Comparison of ENCODE assay signal across 8 cellular contexts in genomic region chr3:141454906-141455602, GRCh38. TPM values are rescaled to one million over a fixed set of nuclear protein-coding genes. Genes with fewer than 3 reads are reported as not detected.
A peak's percentile ranks its signal among the peaks of the same experiment; 100 is the strongest.
DNase-seq lines count a peak whose midpoint lies in the region; ATAC-seq, FAIRE-seq and TF ChIP-seq lines count a peak whose summit lies in the region.

No MANE protein-coding gene starts in this region.

- intact Hi-C loops in OCI-LY7 (cut with micrococcal nuclease; ENCODE audit: unreplicated experiment): loop anchor here (5.0 kb wide), 1 partner anchor 223 kb away; the partner anchor contains the start of gene PXYLP1
- intact Hi-C loops in GM12878 (cut with micrococcal nuclease; ENCODE audit: unreplicated experiment): loop anchor here (5.0 kb wide), 1 partner anchor 223 kb away; the partner anchor contains the start of gene PXYLP1

- H3K9me2 ChIP-seq in OCI-LY7 (ENCODE audit: insufficient read depth, low read length): no peaks in the 10 kb centered on the region

- H3K9ac ChIP-seq in GM12878 (ENCODE audit: control insufficient read depth, insufficient read depth, low read length): no peak overlapping the region

- in situ Hi-C loops in GM12878 (cut with MboI): loop anchor here (5.0 kb wide), 2 partner anchors 148 to 192 kb away; no protein-coding TSS in a partner anchor

- H3K9me3 ChIP-seq in OCI-LY7 (ENCODE audit: low read length): no peaks in the 10 kb centered on the region
- H3K9me3 ChIP-seq in GM12878 (replicated peaks; ENCODE audit: control insufficient read depth, insufficient read depth, low read length): no peaks in the 10 kb centered on the region

- no peaks in the 10 kb centered on the region for H3K79me2 ChIP-seq in OCI-LY7 (ENCODE audit: insufficient read depth, low read depth, low read length)
- H3K79me2 ChIP-seq in GM12878 (ENCODE audit: control insufficient read depth, insufficient read depth, low read length): no peaks in the 10 kb centered on the region

- FAIRE-seq in GM12878 (lab: Jason Lieb, UNC): peak; percentile 99

- SMC1A ChIA-PET in GM12878 (lab: Charles Lee; ENCODE audit: uncharacterized antibody, unreplicated experiment): interaction anchor here (0.5 to 11.9 kb wide), 32 partner anchors 9 to 285 kb away, joined by 3 to 405 read pairs (median 5); no protein-coding TSS in a partner anchor

- H3K27ac ChIP-seq in OCI-LY7 (ENCODE audit: low read depth, low read length, poor library complexity, severe bottlenecking): no peak overlapping the region
- no peak overlapping the region for H3K27ac ChIP-seq in GM12878 (ENCODE audit: control insufficient read depth, insufficient read depth)

- RAD21 ChIA-PET in GM12878 (lab: Charles Lee; ENCODE audit: unreplicated experiment): interaction anchor here (0.6 to 6.3 kb wide), 21 partner anchors 13 to 223 kb away, joined by 3 to 164 read pairs (median 5); partner anchors contain the start of genes PXYLP1 and ZBTB38

- no peak for TF ChIP-seq POLR2A in GM12878 (IDR thresholded peaks at IDR 0.05; ENCODE audit: low read depth, low read length)

- H4K20me1 ChIP-seq in OCI-LY7 (ENCODE audit: insufficient read depth, low read length) (no peaks in the 10 kb centered on the region), GM12878 (ENCODE audit: control insufficient read depth, insufficient read depth) (no peaks in the 10 kb centered on the region)

- DNase-seq in DMS 273 (lab: John Stamatoyannopoulos, UW; ENCODE audit: unreplicated experiment) (peak; percentile 90), Kasumi-1 (lab: John Stamatoyannopoulos, UW) (peak; percentile 73 to 89), OCI-LY7 (ENCODE audit: low spot score) (peak; percentile 83), GM12878 (ENCODE audit: low read depth, low spot score) (peak; percentile 53), iPS DF 4.7 (ENCODE audit: extremely low read depth, low spot score) (peak; percentile 64)
- DNase-seq in stimulated activated CD4-positive, alpha-beta T cell treated with anti-CD3 and anti-CD28 coated beads, Interleukin-1b, Interleukin-23, amount 100 ng/mL, for 48 hours: peak; percentile 30

- no peak for TF ChIP-seq EP300 in GM12878 (IDR thresholded peaks at IDR 0.05; ENCODE audit: borderline replicate concordance in 1 of 2, control insufficient read depth in 1 of 2, low read depth in 2 of 2, low read length in 2 of 2)

- BruUV-seq in OCI-LY7 (replicated peaks; lab: Mats Ljungman, UMichigan) (no TSS peak), GM12878 (replicated peaks; lab: Mats Ljungman, UMichigan) (no TSS peak)

- H3K4me3 ChIP-seq in OCI-LY7 (ENCODE audit: low read depth, low read length, poor library complexity, severe bottlenecking) (no peak overlapping the region), GM12878 (no peak overlapping the region)

- 47% methylated on average over 20 of the region's 20 CpGs for WGBS in GM12878 (ENCODE audit: insufficient coverage, insufficient replicate concordance, low lambda C conversion rate, missing lambda C conversion rate)

- peak; percentile 77 for TF ChIP-seq RAD21 in GM12878 (IDR thresholded peaks at IDR 0.05; ENCODE audit: insufficient read depth, low read depth, low read length)

- TF ChIP-seq CTCF in OCI-LY7 (conservative IDR thresholded peaks at IDR 0.05; ENCODE audit: low read length): peak; percentile 87
- peak; percentile 72 to 83 (median 81) for TF ChIP-seq CTCF in GM12878 (IDR thresholded peaks at IDR 0.05 in 2 of 3, conservative IDR thresholded peaks at IDR 0.05 in 1 of 3; ENCODE audit: control insufficient read depth in 2 of 3, extremely low read depth in 1 of 3, insufficient read depth in 1 of 3, low read depth in 3 of 3, low read length in 3 of 3)

- H3K36me3 ChIP-seq in OCI-LY7 (ENCODE audit: insufficient read depth, low read length): no peaks in the 10 kb centered on the region
- H3K36me3 ChIP-seq in GM12878 (ENCODE audit: control insufficient read depth in 2 of 2, insufficient read depth in 2 of 2, low read length in 1 of 2): no peaks in the 10 kb centered on the region

- POLR2A ChIA-PET in OCI-LY7 (lab: Charles Lee) (interaction anchor here (1.0 to 1.3 kb wide), 2 partner anchors 35 to 143 kb away, joined by 3 to 5 read pairs; no protein-coding TSS in a partner anchor), GM12878 (lab: Charles Lee) (interaction anchor here (0.5 to 4.6 kb wide), 5 partner anchors 66 to 151 kb away, joined by 4 to 33 read pairs (median 5); no protein-coding TSS in a partner anchor)

- peak overlapping the region; percentile 1; the same call in 1 of the 2 replicates for H2AFZ ChIP-seq in OCI-LY7 (ENCODE audit: low read length)
- peak overlapping the region; percentile 41 for H2AFZ ChIP-seq in GM12878 (ENCODE audit: control insufficient read depth, low read depth, low read length)

- peak; percentile 59 for ATAC-seq in GM19395 (IDR thresholded peaks at IDR 0.05; ENCODE audit: unreplicated experiment)
- ATAC-seq in GM12878: peak; percentile 87
- no peak for ATAC-seq in GM19452 (IDR thresholded peaks at IDR 0.05; ENCODE audit: unreplicated experiment)

- H3K4me2 ChIP-seq in OCI-LY7 (ENCODE audit: low read length) (no peak overlapping the region), GM12878 (ENCODE audit: control insufficient read depth, insufficient read depth) (no peak overlapping the region)

- peaks cover 8% of the 10 kb centered on the region for H3K4me1 ChIP-seq in OCI-LY7 (ENCODE audit: insufficient read depth, low read length, poor library complexity, severe bottlenecking)
- H3K4me1 ChIP-seq in GM12878 (ENCODE audit: control insufficient read depth, insufficient read depth, low read length): no peaks in the 10 kb centered on the region

- H3K27me3 ChIP-seq in GM12878 (replicated peaks in 1 of 2; ENCODE audit: control insufficient read depth in 2 of 2, insufficient read depth in 2 of 2, low read length in 1 of 2): no peaks in the 10 kb centered on the region

- CTCF ChIA-PET in OCI-LY7 (lab: Charles Lee; ENCODE audit: unreplicated experiment) (interaction anchor here (0.6 to 1.7 kb wide), 7 partner anchors 10 to 150 kb away, joined by 3 to 7 read pairs (median 4); no protein-coding TSS in a partner anchor), GM12878 (lab: Yijun Ruan, JAX) (interaction anchor here (0.5 to 12.6 kb wide), 49 partner anchors 9 to 455 kb away, joined by 3 to 642 read pairs (median 5); partner anchors contain the start of genes PXYLP1 and ZBTB38)

TF ChIP-seq in GM12878, 131 proteins besides CTCF, POLR2A, EP300 and RAD21 (continues in another document):
- TF ChIP-seq BCL11A (IDR thresholded peaks at IDR 0.05; ENCODE audit: low read depth, low read length): no peak
- no peak for TF ChIP-seq CHD4 (IDR thresholded peaks at IDR 0.05)
- TF ChIP-seq MYB (IDR thresholded peaks at IDR 0.05; ENCODE audit: borderline replicate concordance, low read depth, low read length): no peak
- no peak for TF ChIP-seq RUNX3 (IDR thresholded peaks at IDR 0.05; ENCODE audit: low read length)
- TF ChIP-seq KLF5 (IDR thresholded peaks at IDR 0.05; ENCODE audit: partially characterized antibody): no peak
- TF ChIP-seq NKRF (conservative IDR thresholded peaks at IDR 0.05): no peak
- TF ChIP-seq BHLHE40 (IDR thresholded peaks at IDR 0.05; ENCODE audit: borderline replicate concordance in 1 of 2, low read depth in 2 of 2, low read length in 1 of 2): no peak
- TF ChIP-seq MLLT1 (IDR thresholded peaks at IDR 0.05): no peak
- no peak for TF ChIP-seq SREBF2 (IDR thresholded peaks at IDR 0.05; ENCODE audit: low read length)

RNA-seq across cellular contexts. Expression of gene RASA2, which starts 31.8 kb away (rescaled TPM):
- 11.0 and 13.0 TPM in 2 replicates for total RNA-seq in OCI-LY7 (2014; rRNA removed; shearing (Covaris generic))
- 21.7 and 27.8 TPM in 2 replicates for total RNA-seq in OCI-LY7 (2022)
- total RNA-seq in GM12878 (2013; cell fraction: nucleolus; rRNA removed): 30.0 and 31.2 TPM in 2 replicates
- total RNA-seq in GM12878 (2014; rRNA removed): 5.6 and 8.3 TPM in 2 replicates
- 8.8 and 9.4 TPM in 2 replicates for total RNA-seq in GM12878 (2014; rRNA removed; fragmentation: Illumina TruSeq; extraction: Trizol)
- total RNA-seq in GM12878 (2021): 7.1 and 7.3 TPM in 2 replicates
- polyA plus RNA-seq in GM12878 (2011; ENCODE audit: low read depth): 1.9 TPM
- 7.4 and 13.0 TPM in 2 replicates for polyA plus RNA-seq in GM12878 (2011; rRNA removed)
- 2.5 and 2.9 TPM in 2 replicates for polyA plus RNA-seq in GM12878 (2011; cell fraction: cytosol; rRNA removed)
- 7.4 and 8.6 TPM in 2 replicates for polyA plus RNA-seq in GM12878 (2011; cell fraction: nucleus; rRNA removed)
- 3.0 and 5.1 TPM in 2 replicates for polyA plus RNA-seq in GM12878 (2012)
- 7.2 and 8.3 TPM in 2 replicates for polyA plus RNA-seq in GM12878 (2014; fragmentation: Illumina TruSeq; extraction: Trizol)
- polyA plus RNA-seq in GM12878 (2014; fragmentation: Nextera tagmentation; extraction: Ambion mirVana): 1 to 10 TPM; 1.9 to 2.2 TPM
- 3.2 and 4.2 TPM in 2 replicates for polyA plus RNA-seq in GM12878 (2014; rRNA removed)
- polyA plus RNA-seq in GM12878 (2016; fragmentation: Nextera tagmentation; extraction: Ambion mirVana): 1 to 10 TPM; 7.4 to 8.0 TPM
- 5.9 and 9.2 TPM in 2 replicates for polyA minus RNA-seq in GM12878 (2011; rRNA and poly(A)+ RNA removed)
- 2.7 and 4.3 TPM in 2 replicates for polyA minus RNA-seq in GM12878 (2011; cell fraction: cytosol; rRNA and poly(A)+ RNA removed)
- polyA minus RNA-seq in GM12878 (2011; cell fraction: nucleus; rRNA and poly(A)+ RNA removed): 2.4 and 5.4 TPM in 2 replicates

Comparison
In these comparisons a context has a peak if more than half of its experiments do, and no peak if none do; other contexts are left out.
1. DNase-seq: peak in every context shown above with its lines; median percentile 90 in DMS 273; 83 in OCI-LY7; 81 in Kasumi-1; 64 in iPS DF 4.7; 53 in GM12878; 30 in stimulated activated CD4-positive, alpha-beta T cell treated with anti-CD3 and anti-CD28 coated beads, Interleukin-1b, Interleukin-23, amount 100 ng/mL, for 48 hours.